ENCODE assay signal across 1 cellular context in the genomic region with DNA sequence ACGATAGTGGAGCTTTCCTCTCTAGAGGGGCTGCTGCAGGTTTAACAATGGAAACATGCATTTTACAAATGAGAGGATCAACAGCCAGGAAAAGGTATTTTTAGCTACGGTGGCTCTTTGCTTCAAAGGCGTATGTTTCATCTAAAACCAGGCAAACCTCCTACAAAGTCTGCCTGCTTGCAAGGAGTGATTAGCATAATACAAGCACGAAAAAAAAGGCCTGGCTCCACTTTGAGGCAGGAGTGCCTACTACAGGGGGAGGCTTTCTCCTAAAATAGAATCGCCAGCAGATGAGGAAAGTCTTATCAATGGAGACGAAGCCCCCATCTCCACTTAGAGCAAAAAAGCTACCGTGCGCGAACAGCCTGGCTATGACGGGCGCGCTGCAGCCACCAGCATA.
TF ChIP-seq lines count a peak whose summit lies in the region.

No MANE protein-coding gene starts in this region.

TF ChIP-seq in WTC11, 78 proteins besides CTCF, POLR2A, EP300 and RAD21:
- TF ChIP-seq, protein P1, sequence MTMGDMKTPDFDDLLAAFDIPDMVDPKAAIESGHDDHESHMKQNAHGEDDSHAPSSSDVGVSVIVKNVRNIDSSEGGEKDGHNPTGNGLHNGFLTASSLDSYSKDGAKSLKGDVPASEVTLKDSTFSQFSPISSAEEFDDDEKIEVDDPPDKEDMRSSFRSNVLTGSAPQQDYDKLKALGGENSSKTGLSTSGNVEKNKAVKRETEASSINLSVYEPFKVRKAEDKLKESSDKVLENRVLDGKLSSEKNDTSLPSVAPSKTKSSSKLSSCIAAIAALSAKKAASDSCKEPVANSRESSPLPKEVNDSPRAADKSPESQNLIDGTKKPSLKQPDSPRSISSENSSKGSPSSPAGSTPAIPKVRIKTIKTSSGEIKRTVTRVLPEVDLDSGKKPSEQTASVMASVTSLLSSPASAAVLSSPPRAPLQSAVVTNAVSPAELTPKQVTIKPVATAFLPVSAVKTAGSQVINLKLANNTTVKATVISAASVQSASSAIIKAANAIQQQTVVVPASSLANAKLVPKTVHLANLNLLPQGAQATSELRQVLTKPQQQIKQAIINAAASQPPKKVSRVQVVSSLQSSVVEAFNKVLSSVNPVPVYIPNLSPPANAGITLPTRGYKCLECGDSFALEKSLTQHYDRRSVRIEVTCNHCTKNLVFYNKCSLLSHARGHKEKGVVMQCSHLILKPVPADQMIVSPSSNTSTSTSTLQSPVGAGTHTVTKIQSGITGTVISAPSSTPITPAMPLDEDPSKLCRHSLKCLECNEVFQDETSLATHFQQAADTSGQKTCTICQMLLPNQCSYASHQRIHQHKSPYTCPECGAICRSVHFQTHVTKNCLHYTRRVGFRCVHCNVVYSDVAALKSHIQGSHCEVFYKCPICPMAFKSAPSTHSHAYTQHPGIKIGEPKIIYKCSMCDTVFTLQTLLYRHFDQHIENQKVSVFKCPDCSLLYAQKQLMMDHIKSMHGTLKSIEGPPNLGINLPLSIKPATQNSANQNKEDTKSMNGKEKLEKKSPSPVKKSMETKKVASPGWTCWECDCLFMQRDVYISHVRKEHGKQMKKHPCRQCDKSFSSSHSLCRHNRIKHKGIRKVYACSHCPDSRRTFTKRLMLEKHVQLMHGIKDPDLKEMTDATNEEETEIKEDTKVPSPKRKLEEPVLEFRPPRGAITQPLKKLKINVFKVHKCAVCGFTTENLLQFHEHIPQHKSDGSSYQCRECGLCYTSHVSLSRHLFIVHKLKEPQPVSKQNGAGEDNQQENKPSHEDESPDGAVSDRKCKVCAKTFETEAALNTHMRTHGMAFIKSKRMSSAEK (CRISPR knock-in tag; IDR thresholded peaks at IDR 0.05; ENCODE audit: borderline replicate concordance) = no peak
- TF ChIP-seq, protein P2, sequence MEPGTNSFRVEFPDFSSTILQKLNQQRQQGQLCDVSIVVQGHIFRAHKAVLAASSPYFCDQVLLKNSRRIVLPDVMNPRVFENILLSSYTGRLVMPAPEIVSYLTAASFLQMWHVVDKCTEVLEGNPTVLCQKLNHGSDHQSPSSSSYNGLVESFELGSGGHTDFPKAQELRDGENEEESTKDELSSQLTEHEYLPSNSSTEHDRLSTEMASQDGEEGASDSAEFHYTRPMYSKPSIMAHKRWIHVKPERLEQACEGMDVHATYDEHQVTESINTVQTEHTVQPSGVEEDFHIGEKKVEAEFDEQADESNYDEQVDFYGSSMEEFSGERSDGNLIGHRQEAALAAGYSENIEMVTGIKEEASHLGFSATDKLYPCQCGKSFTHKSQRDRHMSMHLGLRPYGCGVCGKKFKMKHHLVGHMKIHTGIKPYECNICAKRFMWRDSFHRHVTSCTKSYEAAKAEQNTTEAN (CRISPR knock-in tag; IDR thresholded peaks at IDR 0.05) = no peak
- TF ChIP-seq, protein P3, sequence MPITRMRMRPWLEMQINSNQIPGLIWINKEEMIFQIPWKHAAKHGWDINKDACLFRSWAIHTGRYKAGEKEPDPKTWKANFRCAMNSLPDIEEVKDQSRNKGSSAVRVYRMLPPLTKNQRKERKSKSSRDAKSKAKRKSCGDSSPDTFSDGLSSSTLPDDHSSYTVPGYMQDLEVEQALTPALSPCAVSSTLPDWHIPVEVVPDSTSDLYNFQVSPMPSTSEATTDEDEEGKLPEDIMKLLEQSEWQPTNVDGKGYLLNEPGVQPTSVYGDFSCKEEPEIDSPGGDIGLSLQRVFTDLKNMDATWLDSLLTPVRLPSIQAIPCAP (CRISPR knock-in tag; IDR thresholded peaks at IDR 0.05) = no peak
- TF ChIP-seq, protein P4, sequence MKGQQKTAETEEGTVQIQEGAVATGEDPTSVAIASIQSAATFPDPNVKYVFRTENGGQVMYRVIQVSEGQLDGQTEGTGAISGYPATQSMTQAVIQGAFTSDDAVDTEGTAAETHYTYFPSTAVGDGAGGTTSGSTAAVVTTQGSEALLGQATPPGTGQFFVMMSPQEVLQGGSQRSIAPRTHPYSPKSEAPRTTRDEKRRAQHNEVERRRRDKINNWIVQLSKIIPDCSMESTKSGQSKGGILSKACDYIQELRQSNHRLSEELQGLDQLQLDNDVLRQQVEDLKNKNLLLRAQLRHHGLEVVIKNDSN (CRISPR knock-in tag; IDR thresholded peaks at IDR 0.05) = no peak
- no peak for TF ChIP-seq SP1 (CRISPR knock-in tag; conservative IDR thresholded peaks at IDR 0.05)
- TF ChIP-seq, protein P5, sequence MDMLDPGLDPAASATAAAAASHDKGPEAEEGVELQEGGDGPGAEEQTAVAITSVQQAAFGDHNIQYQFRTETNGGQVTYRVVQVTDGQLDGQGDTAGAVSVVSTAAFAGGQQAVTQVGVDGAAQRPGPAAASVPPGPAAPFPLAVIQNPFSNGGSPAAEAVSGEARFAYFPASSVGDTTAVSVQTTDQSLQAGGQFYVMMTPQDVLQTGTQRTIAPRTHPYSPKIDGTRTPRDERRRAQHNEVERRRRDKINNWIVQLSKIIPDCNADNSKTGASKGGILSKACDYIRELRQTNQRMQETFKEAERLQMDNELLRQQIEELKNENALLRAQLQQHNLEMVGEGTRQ (CRISPR knock-in tag; IDR thresholded peaks at IDR 0.05) = no peak
- TF ChIP-seq ZNF396 (CRISPR knock-in tag; IDR thresholded peaks at IDR 0.05; ENCODE audit: borderline replicate concordance) = no peak
- no peak for TF ChIP-seq GABPB1 (CRISPR knock-in tag; IDR thresholded peaks at IDR 0.05)
- TF ChIP-seq, protein P6, sequence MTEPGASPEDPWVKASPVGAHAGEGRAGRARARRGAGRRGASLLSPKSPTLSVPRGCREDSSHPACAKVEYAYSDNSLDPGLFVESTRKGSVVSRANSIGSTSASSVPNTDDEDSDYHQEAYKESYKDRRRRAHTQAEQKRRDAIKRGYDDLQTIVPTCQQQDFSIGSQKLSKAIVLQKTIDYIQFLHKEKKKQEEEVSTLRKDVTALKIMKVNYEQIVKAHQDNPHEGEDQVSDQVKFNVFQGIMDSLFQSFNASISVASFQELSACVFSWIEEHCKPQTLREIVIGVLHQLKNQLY (CRISPR knock-in tag; IDR thresholded peaks at IDR 0.05) = no peak
- TF ChIP-seq RELA (CRISPR knock-in tag; IDR thresholded peaks at IDR 0.05; ENCODE audit: borderline replicate concordance) = no peak
- TF ChIP-seq OVOL2 (CRISPR knock-in tag; IDR thresholded peaks at IDR 0.05; ENCODE audit: borderline replicate concordance) = no peak
- TF ChIP-seq, protein P7, sequence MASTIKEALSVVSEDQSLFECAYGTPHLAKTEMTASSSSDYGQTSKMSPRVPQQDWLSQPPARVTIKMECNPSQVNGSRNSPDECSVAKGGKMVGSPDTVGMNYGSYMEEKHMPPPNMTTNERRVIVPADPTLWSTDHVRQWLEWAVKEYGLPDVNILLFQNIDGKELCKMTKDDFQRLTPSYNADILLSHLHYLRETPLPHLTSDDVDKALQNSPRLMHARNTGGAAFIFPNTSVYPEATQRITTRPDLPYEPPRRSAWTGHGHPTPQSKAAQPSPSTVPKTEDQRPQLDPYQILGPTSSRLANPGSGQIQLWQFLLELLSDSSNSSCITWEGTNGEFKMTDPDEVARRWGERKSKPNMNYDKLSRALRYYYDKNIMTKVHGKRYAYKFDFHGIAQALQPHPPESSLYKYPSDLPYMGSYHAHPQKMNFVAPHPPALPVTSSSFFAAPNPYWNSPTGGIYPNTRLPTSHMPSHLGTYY (CRISPR knock-in tag; IDR thresholded peaks at IDR 0.05) = no peak
- TF ChIP-seq TEAD4 (CRISPR knock-in tag; IDR thresholded peaks at IDR 0.05) = no peak
- no peak for TF ChIP-seq ZNF219 (CRISPR knock-in tag; IDR thresholded peaks at IDR 0.05; ENCODE audit: borderline replicate concordance)
- no peak for TF ChIP-seq ETV6 (CRISPR knock-in tag; IDR thresholded peaks at IDR 0.05)
- TF ChIP-seq IRF2 (CRISPR knock-in tag; IDR thresholded peaks at IDR 0.05; ENCODE audit: borderline replicate concordance, low read depth) = no peak
- TF ChIP-seq TEAD1 (CRISPR knock-in tag; IDR thresholded peaks at IDR 0.05) = no peak
- no peak for TF ChIP-seq NR1H2 (CRISPR knock-in tag; IDR thresholded peaks at IDR 0.05)
- no peak for TF ChIP-seq NFATC4 (CRISPR knock-in tag; IDR thresholded peaks at IDR 0.05)
- TF ChIP-seq ZNF423 (CRISPR knock-in tag; IDR thresholded peaks at IDR 0.05) = no peak
